Comparison of ENCODE assay signal across 1 cellular context in genomic region chr1:243851129-243851756, GRCh38.
TF ChIP-seq lines count a peak whose summit lies in the region.

No MANE protein-coding gene starts in this region.

TF ChIP-seq in HEK293, 187 proteins besides CTCF, POLR2A, EP300 and RAD21 (continued from another document and continues in another):
- TF ChIP-seq PRDM1 (tag by site-specific recombination; IDR thresholded peaks at IDR 0.05) (peak; percentile 60), HOXC10 (CRISPR knock-in tag; IDR thresholded peaks at IDR 0.05) (no peak), ZNF501 (tag by site-specific recombination; IDR thresholded peaks at IDR 0.05) (no peak; the same call in 1 of the 2 replicates), ZNF184 (tag by site-specific recombination; IDR thresholded peaks at IDR 0.05) (no peak; the same call in 1 of the 2 replicates), ZBTB8A (tag by site-specific recombination; IDR thresholded peaks at IDR 0.05) (peak; percentile 99), ZIC2 (tag by site-specific recombination; IDR thresholded peaks at IDR 0.05) (no peak), ZNF580 (tag by site-specific recombination; IDR thresholded peaks at IDR 0.05) (no peak), ZNF561 (tag by site-specific recombination; IDR thresholded peaks at IDR 0.05; ENCODE audit: borderline replicate concordance) (no peak), HOXA7 (CRISPR knock-in tag; IDR thresholded peaks at IDR 0.05; ENCODE audit: borderline replicate concordance) (no peak), RBAK (tag by site-specific recombination; IDR thresholded peaks at IDR 0.05) (no peak), ZBTB21 (tag by site-specific recombination; IDR thresholded peaks at IDR 0.05) (no peak), REST (tag by site-specific recombination; IDR thresholded peaks at IDR 0.05) (0 out of 2 replicates have a peak, but pooled peaks have one; percentile 50), ZNF10 (tag by site-specific recombination; IDR thresholded peaks at IDR 0.05) (no peak), ZNF624 (tag by site-specific recombination; IDR thresholded peaks at IDR 0.05) (no peak), ZNF48 (tag by site-specific recombination; IDR thresholded peaks at IDR 0.05) (no peak), ZNF341 (tag by site-specific recombination; IDR thresholded peaks at IDR 0.05; ENCODE audit: low read depth) (peak; percentile 83), ZNF423 (tag by site-specific recombination; IDR thresholded peaks at IDR 0.05) (peak; percentile 53; the same call in 1 of the 2 replicates), PRDM4 (tag by site-specific recombination; IDR thresholded peaks at IDR 0.05) (no peak), ZSCAN5A (tag by site-specific recombination; IDR thresholded peaks at IDR 0.05) (no peak), ZNF629 (tag by site-specific recombination; IDR thresholded peaks at IDR 0.05) (peak; percentile 7; the same call in 1 of the 2 replicates), ZBTB7A (tag by site-specific recombination; IDR thresholded peaks at IDR 0.05; ENCODE audit: low read depth) (no peak), ZNF24 (tag by site-specific recombination; IDR thresholded peaks at IDR 0.05) (peak; percentile 69; the same call in 1 of the 2 replicates), ZSCAN16 (tag by site-specific recombination; IDR thresholded peaks at IDR 0.05) (no peak), ZBTB20 (tag by site-specific recombination; IDR thresholded peaks at IDR 0.05) (peak; percentile 99), ZNF112 (tag by site-specific recombination; IDR thresholded peaks at IDR 0.05) (no peak), ZNF449 (tag by site-specific recombination; IDR thresholded peaks at IDR 0.05) (peak; percentile 31; the same call in 1 of the 2 replicates), ZEB2 (tag by site-specific recombination; IDR thresholded peaks at IDR 0.05) (peak; percentile 54; the same call in 1 of the 2 replicates), IKZF3 (tag by site-specific recombination; IDR thresholded peaks at IDR 0.05) (no peak), ZNF37A (tag by site-specific recombination; IDR thresholded peaks at IDR 0.05) (no peak), ZNF335 (tag by site-specific recombination; conservative IDR thresholded peaks at IDR 0.05) (peak; percentile 80)
- TF ChIP-seq, protein P1, sequence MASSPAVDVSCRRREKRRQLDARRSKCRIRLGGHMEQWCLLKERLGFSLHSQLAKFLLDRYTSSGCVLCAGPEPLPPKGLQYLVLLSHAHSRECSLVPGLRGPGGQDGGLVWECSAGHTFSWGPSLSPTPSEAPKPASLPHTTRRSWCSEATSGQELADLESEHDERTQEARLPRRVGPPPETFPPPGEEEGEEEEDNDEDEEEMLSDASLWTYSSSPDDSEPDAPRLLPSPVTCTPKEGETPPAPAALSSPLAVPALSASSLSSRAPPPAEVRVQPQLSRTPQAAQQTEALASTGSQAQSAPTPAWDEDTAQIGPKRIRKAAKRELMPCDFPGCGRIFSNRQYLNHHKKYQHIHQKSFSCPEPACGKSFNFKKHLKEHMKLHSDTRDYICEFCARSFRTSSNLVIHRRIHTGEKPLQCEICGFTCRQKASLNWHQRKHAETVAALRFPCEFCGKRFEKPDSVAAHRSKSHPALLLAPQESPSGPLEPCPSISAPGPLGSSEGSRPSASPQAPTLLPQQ (tag by site-specific recombination; IDR thresholded peaks at IDR 0.05) = no peak; the same call in 1 of the 2 replicates
- TF ChIP-seq, protein P2, sequence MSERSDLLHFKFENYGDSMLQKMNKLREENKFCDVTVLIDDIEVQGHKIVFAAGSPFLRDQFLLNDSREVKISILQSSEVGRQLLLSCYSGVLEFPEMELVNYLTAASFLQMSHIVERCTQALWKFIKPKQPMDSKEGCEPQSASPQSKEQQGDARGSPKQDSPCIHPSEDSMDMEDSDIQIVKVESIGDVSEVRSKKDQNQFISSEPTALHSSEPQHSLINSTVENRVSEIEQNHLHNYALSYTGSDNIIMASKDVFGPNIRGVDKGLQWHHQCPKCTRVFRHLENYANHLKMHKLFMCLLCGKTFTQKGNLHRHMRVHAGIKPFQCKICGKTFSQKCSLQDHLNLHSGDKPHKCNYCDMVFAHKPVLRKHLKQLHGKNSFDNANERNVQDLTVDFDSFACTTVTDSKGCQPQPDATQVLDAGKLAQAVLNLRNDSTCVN (tag by site-specific recombination; optimal IDR thresholded peaks at IDR 0.05) = no peak
- TF ChIP-seq, protein P3, sequence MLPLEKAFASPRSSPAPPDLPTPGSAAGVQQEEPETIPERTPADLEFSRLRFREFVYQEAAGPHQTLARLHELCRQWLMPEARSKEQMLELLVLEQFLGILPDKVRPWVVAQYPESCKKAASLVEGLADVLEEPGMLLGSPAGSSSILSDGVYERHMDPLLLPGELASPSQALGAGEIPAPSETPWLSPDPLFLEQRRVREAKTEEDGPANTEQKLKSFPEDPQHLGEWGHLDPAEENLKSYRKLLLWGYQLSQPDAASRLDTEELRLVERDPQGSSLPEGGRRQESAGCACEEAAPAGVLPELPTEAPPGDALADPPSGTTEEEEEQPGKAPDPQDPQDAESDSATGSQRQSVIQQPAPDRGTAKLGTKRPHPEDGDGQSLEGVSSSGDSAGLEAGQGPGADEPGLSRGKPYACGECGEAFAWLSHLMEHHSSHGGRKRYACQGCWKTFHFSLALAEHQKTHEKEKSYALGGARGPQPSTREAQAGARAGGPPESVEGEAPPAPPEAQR (tag by site-specific recombination; IDR thresholded peaks at IDR 0.05) = no peak
- TF ChIP-seq, protein P4, sequence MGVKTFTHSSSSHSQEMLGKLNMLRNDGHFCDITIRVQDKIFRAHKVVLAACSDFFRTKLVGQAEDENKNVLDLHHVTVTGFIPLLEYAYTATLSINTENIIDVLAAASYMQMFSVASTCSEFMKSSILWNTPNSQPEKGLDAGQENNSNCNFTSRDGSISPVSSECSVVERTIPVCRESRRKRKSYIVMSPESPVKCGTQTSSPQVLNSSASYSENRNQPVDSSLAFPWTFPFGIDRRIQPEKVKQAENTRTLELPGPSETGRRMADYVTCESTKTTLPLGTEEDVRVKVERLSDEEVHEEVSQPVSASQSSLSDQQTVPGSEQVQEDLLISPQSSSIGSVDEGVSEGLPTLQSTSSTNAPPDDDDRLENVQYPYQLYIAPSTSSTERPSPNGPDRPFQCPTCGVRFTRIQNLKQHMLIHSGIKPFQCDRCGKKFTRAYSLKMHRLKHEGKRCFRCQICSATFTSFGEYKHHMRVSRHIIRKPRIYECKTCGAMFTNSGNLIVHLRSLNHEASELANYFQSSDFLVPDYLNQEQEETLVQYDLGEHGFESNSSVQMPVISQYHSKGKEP (tag by site-specific recombination; IDR thresholded peaks at IDR 0.05) = no peak
- TF ChIP-seq, protein P5, sequence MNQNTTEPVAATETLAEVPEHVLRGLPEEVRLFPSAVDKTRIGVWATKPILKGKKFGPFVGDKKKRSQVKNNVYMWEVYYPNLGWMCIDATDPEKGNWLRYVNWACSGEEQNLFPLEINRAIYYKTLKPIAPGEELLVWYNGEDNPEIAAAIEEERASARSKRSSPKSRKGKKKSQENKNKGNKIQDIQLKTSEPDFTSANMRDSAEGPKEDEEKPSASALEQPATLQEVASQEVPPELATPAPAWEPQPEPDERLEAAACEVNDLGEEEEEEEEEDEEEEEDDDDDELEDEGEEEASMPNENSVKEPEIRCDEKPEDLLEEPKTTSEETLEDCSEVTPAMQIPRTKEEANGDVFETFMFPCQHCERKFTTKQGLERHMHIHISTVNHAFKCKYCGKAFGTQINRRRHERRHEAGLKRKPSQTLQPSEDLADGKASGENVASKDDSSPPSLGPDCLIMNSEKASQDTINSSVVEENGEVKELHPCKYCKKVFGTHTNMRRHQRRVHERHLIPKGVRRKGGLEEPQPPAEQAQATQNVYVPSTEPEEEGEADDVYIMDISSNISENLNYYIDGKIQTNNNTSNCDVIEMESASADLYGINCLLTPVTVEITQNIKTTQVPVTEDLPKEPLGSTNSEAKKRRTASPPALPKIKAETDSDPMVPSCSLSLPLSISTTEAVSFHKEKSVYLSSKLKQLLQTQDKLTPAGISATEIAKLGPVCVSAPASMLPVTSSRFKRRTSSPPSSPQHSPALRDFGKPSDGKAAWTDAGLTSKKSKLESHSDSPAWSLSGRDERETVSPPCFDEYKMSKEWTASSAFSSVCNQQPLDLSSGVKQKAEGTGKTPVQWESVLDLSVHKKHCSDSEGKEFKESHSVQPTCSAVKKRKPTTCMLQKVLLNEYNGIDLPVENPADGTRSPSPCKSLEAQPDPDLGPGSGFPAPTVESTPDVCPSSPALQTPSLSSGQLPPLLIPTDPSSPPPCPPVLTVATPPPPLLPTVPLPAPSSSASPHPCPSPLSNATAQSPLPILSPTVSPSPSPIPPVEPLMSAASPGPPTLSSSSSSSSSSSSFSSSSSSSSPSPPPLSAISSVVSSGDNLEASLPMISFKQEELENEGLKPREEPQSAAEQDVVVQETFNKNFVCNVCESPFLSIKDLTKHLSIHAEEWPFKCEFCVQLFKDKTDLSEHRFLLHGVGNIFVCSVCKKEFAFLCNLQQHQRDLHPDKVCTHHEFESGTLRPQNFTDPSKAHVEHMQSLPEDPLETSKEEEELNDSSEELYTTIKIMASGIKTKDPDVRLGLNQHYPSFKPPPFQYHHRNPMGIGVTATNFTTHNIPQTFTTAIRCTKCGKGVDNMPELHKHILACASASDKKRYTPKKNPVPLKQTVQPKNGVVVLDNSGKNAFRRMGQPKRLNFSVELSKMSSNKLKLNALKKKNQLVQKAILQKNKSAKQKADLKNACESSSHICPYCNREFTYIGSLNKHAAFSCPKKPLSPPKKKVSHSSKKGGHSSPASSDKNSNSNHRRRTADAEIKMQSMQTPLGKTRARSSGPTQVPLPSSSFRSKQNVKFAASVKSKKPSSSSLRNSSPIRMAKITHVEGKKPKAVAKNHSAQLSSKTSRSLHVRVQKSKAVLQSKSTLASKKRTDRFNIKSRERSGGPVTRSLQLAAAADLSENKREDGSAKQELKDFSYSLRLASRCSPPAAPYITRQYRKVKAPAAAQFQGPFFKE (tag by site-specific recombination; IDR thresholded peaks at IDR 0.05; ENCODE audit: borderline replicate concordance) = no peak
